In genomic region chr4:124903995-124904722, GRCh38 we compare ENCODE assay signal across 10 cellular contexts.
A peak's percentile ranks its signal among the peaks of the same experiment; 100 is the strongest.
DNase-seq lines count a peak whose midpoint lies in the region; ATAC-seq and TF ChIP-seq lines count a peak whose summit lies in the region.
"Had no signal": no experiment of that assay in that cellular context is flagged by ENCODE, and none has a peak within 500 bp of the region (broad histone marks: within the 10 kb centered on the region; RNA-seq: fewer than 3 reads in every experiment).

No MANE protein-coding gene starts in this region.

- intact Hi-C loops in mammary epithelial cell (cut with micrococcal nuclease): no loop called here

- no peaks in the 10 kb centered on the region for H3K79me1 ChIP-seq in mesenchymal stem cell (replicated peaks; ENCODE audit: low read length, poor library complexity, severe bottlenecking)

- WGBS in mammary epithelial cell (ENCODE audit: low coverage, missing lambda C conversion rate): 11% methylated on average over 6 of the region's 6 CpGs
- 76% methylated on average over 4 of the region's 6 CpGs for WGBS in mesenchymal stem cell

- no peaks in the 10 kb centered on the region for H4K20me1 ChIP-seq in mammary epithelial cell (ENCODE audit: insufficient read depth, low read length)

- no peak overlapping the region for H3K18ac ChIP-seq in mesenchymal stem cell (ENCODE audit: low read depth in 1 of 2, low read length in 2 of 2)

- H3K9me3 ChIP-seq in mammary epithelial cell (replicated peaks; ENCODE audit: insufficient read depth, low read length) (no peaks in the 10 kb centered on the region), mesenchymal stem cell (ENCODE audit: control insufficient read depth, low read length) (no peaks in the 10 kb centered on the region)
- H3K9me3 ChIP-seq: neutrophil had no signal

- H3K27ac ChIP-seq in mammary epithelial cell (ENCODE audit: insufficient read depth, low read depth, low read length): no peak overlapping the region
- no peak overlapping the region for H3K27ac ChIP-seq in mesenchymal stem cell (ENCODE audit: low read length, poor library complexity, severe bottlenecking)
- H3K27ac ChIP-seq: neutrophil had no signal

- no peak overlapping the region for H2BK12ac ChIP-seq in mesenchymal stem cell (ENCODE audit: low read length in 2 of 2)

- no peak overlapping the region for H2BK120ac ChIP-seq in mesenchymal stem cell (ENCODE audit: low read depth, low read length)

- no peak overlapping the region for H3K14ac ChIP-seq in mesenchymal stem cell (ENCODE audit: low read length in 2 of 2)

- H3K9ac ChIP-seq in mammary epithelial cell (ENCODE audit: insufficient read depth, low read length) (no peak overlapping the region), mesenchymal stem cell (ENCODE audit: low read length) (peak overlapping the region; percentile 57)

- DNase-seq in AG09319 (ENCODE audit: extremely low read depth, low read depth) (peak; percentile 16), NCI-H1694 (lab: John Stamatoyannopoulos, UW) (peak; percentile 17), mammary epithelial cell (peak; percentile 53), mesenchymal stem cell (peak; percentile 41), cerebellum (ENCODE audit: low spot score) (no peak), NCI-H226 (no peak), SKM-1 (lab: John Stamatoyannopoulos, UW; ENCODE audit: unreplicated experiment) (no peak)
- DNase-seq: GF-D8 had no signal

- no peak overlapping the region for H3K4ac ChIP-seq in mesenchymal stem cell (ENCODE audit: low read depth in 1 of 2, low read length in 2 of 2)

- H3K27me3 ChIP-seq in mammary epithelial cell (ENCODE audit: insufficient read depth, low read length): no peaks in the 10 kb centered on the region
- H3K27me3 ChIP-seq in mesenchymal stem cell (ENCODE audit: control insufficient read depth in 1 of 2, insufficient read depth in 1 of 2, low read length in 2 of 2): no peaks in the 10 kb centered on the region
- H3K27me3 ChIP-seq: neutrophil had no signal

- H4K8ac ChIP-seq in mesenchymal stem cell (ENCODE audit: low read length): no peak overlapping the region

- H3K4me3 ChIP-seq in mammary epithelial cell (replicated peaks in 1 of 3; ENCODE audit: insufficient read depth in 1 of 3, low read depth in 2 of 3, low read length in 3 of 3) (peak overlapping the region in 1 of 3 experiments; percentile 4), mesenchymal stem cell (ENCODE audit: insufficient read depth in 1 of 2, low read depth in 1 of 2, low read length in 2 of 2) (peak overlapping the region in 1 of 2 experiments; percentile 66)

- TF ChIP-seq CTCF in AG09319 (IDR thresholded peaks at IDR 0.05; ENCODE audit: low read depth, low read length) (no peak), mammary epithelial cell (conservative IDR thresholded peaks at IDR 0.05 in 1 of 2, IDR thresholded peaks at IDR 0.05 in 1 of 2; ENCODE audit: extremely low read depth in 1 of 2, insufficient read depth in 1 of 2, low read depth in 1 of 2, low read length in 2 of 2) (no peak)

- H2BK5ac ChIP-seq in mesenchymal stem cell (ENCODE audit: low read depth, low read length, poor library complexity, severe bottlenecking): no peak overlapping the region

- peaks cover 30% of the 10 kb centered on the region for H3K4me1 ChIP-seq in mammary epithelial cell (ENCODE audit: insufficient read depth, low read length)
- H3K4me1 ChIP-seq in mesenchymal stem cell (ENCODE audit: control insufficient read depth, insufficient read depth, low read depth, low read length): no peaks in the 10 kb centered on the region

- in situ Hi-C loops in mammary epithelial cell (cut with MboI; ENCODE audit: low sequenced_read_pairs in 2 of 2): no loop called here

- H3K4me2 ChIP-seq in mammary epithelial cell (ENCODE audit: insufficient read depth, low read depth, low read length) (peak overlapping the region; percentile 71), mesenchymal stem cell (ENCODE audit: low read length, poor library complexity, severe bottlenecking) (peak overlapping the region; percentile 17)

- no peak overlapping the region for H3K23ac ChIP-seq in mesenchymal stem cell (ENCODE audit: low read length in 2 of 2)

- no peaks in the 10 kb centered on the region for H3K79me2 ChIP-seq in mammary epithelial cell (ENCODE audit: insufficient read depth, low read length)

- H2AK5ac ChIP-seq in mesenchymal stem cell (ENCODE audit: low read length, severe bottlenecking): no peak overlapping the region

- H3K36me3 ChIP-seq in mammary epithelial cell (ENCODE audit: insufficient read depth, low read length) (no peaks in the 10 kb centered on the region), mesenchymal stem cell (ENCODE audit: control insufficient read depth in 1 of 2, insufficient read depth in 2 of 2, low read depth in 1 of 2, low read length in 2 of 2) (no peaks in the 10 kb centered on the region)
- H3K36me3 ChIP-seq: neutrophil had no signal

- BruUV-seq in mammary epithelial cell (replicated peaks; lab: Mats Ljungman, UMichigan): no TSS peak

- dilution Hi-C loops in mammary epithelial cell (cut with HindIII; ENCODE audit: low sequenced_read_pairs): no loop called here

- no peak overlapping the region for H4K91ac ChIP-seq in mesenchymal stem cell (ENCODE audit: low read length)

- peak overlapping the region; percentile 90 for H2AFZ ChIP-seq in mammary epithelial cell (ENCODE audit: low read depth, low read length)
- H2AFZ ChIP-seq in mesenchymal stem cell (ENCODE audit: low read depth, low read length): no peak overlapping the region

- ATAC-seq in GM18517 (IDR thresholded peaks at IDR 0.05; ENCODE audit: unreplicated experiment): no peak

- no peak overlapping the region for H2BK15ac ChIP-seq in mesenchymal stem cell (ENCODE audit: low read depth, poor library complexity, severe bottlenecking)

- CTCF ChIA-PET in mammary epithelial cell (lab: Charles Lee; ENCODE audit: low non-redundant PET): interaction anchor here (0.6 to 0.7 kb wide), 2 partner anchors 261 to 295 kb away, joined by 3 to 6 read pairs; no protein-coding TSS in a partner anchor

Comparison
In these comparisons a context has a peak if more than half of its experiments do, and no peak if none do; other contexts are left out.
1. DNase-seq: peak in AG09319 (single experiment), NCI-H1694 (single experiment), mammary epithelial cell (single experiment) and mesenchymal stem cell (single experiment); none in cerebellum (single experiment), NCI-H226 (single experiment) and SKM-1 (single experiment).